19 cellular contexts compared by ENCODE assay signal in genomic region chr7:41679566-41679965, GRCh38. TPM values are rescaled to one million over a fixed set of nuclear protein-coding genes. Genes with fewer than 3 reads are reported as not detected.
"Had no signal": no experiment of that assay in that cellular context is flagged by ENCODE, and none has a peak within 500 bp of the region (broad histone marks: within the 10 kb centered on the region; RNA-seq: fewer than 3 reads in every experiment).

No MANE protein-coding gene starts in this region.

- H3K27ac ChIP-seq: coronary artery, heart left ventricle, neutrophil, stomach, thoracic aorta, transverse colon had no signal

- H3K4me1 ChIP-seq: heart left ventricle, stomach, transverse colon had no signal

- H3K9me3 ChIP-seq: heart left ventricle, mucosa of descending colon, neutrophil, stomach, thoracic aorta, transverse colon had no signal

- H3K27me3 ChIP-seq: heart left ventricle, neutrophil, stomach, transverse colon had no signal

- H3K4me1 Mint-ChIP-seq: naive thymus-derived CD8-positive, alpha-beta T cell had no signal

- H3K4me3 ChIP-seq: coronary artery, heart left ventricle, mucosa of descending colon, stomach, thoracic aorta, transverse colon had no signal

- H3K36me3 Mint-ChIP-seq: naive thymus-derived CD8-positive, alpha-beta T cell had no signal

- DNase-seq: effector CD4-positive, alpha-beta T cell; endodermal cell; erythroblast; heart left ventricle; hippocampal formation; islet precursor cell; mammary epithelial cell; mucosa of descending colon; naive thymus-derived CD8-positive, alpha-beta T cell; posterior cingulate gyrus; stimulated activated CD4-positive, alpha-beta T cell treated with anti-CD3 and anti-CD28 coated beads, Interleukin-2, amount 100 ng/mL, for 24 hours; stimulated activated CD4-positive, alpha-beta T cell treated with anti-CD3 and anti-CD28 coated beads, Interleukin-4, amount 100 ng/mL, for 4 hours; stimulated activated naive CD4-positive, alpha-beta T cell; stomach; substantia nigra; transverse colon had no signal

- H3K4me3 Mint-ChIP-seq: endodermal cell; naive thymus-derived CD8-positive, alpha-beta T cell had no signal

- H3K9me3 Mint-ChIP-seq: endodermal cell had no signal

- H3K27ac Mint-ChIP-seq: endodermal cell; naive thymus-derived CD8-positive, alpha-beta T cell had no signal

- H3K36me3 ChIP-seq: heart left ventricle, neutrophil, stomach, thoracic aorta, transverse colon had no signal

RNA-seq across cellular contexts. Expression of gene INHBA, which starts 23.3 kb away (rescaled TPM):
- total RNA-seq: endodermal cell; naive thymus-derived CD8-positive, alpha-beta T cell had no signal
- polyA plus RNA-seq: naive thymus-derived CD8-positive, alpha-beta T cell had no signal
